8 cellular contexts compared by ENCODE assay signal in genomic region chr1:147890177-147890790, GRCh38. TPM values are rescaled to one million over a fixed set of nuclear protein-coding genes. Genes with fewer than 3 reads are reported as not detected.
DNase-seq lines count a peak whose midpoint lies in the region; ATAC-seq, FAIRE-seq and TF ChIP-seq lines count a peak whose summit lies in the region.

No MANE protein-coding gene starts in this region.

- no peak overlapping the region for H3K4me3 ChIP-seq in A549
- H3K4me3 ChIP-seq in SU-DHL-6 (ENCODE audit: insufficient read depth, low read length, poor library complexity, severe bottlenecking), result no peak overlapping the region
- H3K4me3 ChIP-seq in adipocyte (ENCODE audit: low read length), result no peak overlapping the region
- H3K4me3 ChIP-seq in hepatocyte, result no peak overlapping the region

- H4K20me1 ChIP-seq in SU-DHL-6 (ENCODE audit: low read depth, low read length) (no peaks in the 10 kb centered on the region), hepatocyte (ENCODE audit: insufficient read depth, poor library complexity, severe bottlenecking) (no peaks in the 10 kb centered on the region)

- FAIRE-seq in A549 (lab: Jason Lieb, UNC), result no peak

- ATAC-seq in A549, result peak; percentile 93 to 97

- POLR2A ChIA-PET in A549 (lab: Yijun Ruan, JAX), result no interaction called here

- no peaks in the 10 kb centered on the region for H3K4me1 ChIP-seq in A549
- no peaks in the 10 kb centered on the region for H3K4me1 ChIP-seq in adipocyte (ENCODE audit: control insufficient read depth, insufficient read depth, low read length)
- H3K4me1 ChIP-seq in hepatocyte (ENCODE audit: insufficient read depth), result peaks cover 7% of the 10 kb centered on the region

- no peak overlapping the region for H2AFZ ChIP-seq in SU-DHL-6 (ENCODE audit: low read depth, low read length, severe bottlenecking)
- H2AFZ ChIP-seq in hepatocyte, result no peak overlapping the region

- H3K9ac ChIP-seq in SU-DHL-6 (ENCODE audit: low read length) (no peak overlapping the region), adipocyte (ENCODE audit: low read length) (no peak overlapping the region)

- TF ChIP-seq RAD21 in A549 (conservative IDR thresholded peaks at IDR 0.05 in 1 of 2, IDR thresholded peaks at IDR 0.05 in 1 of 2), result peak; percentile 79 to 85

- DNase-seq in A549 (ENCODE audit: low read depth in 1 of 2, low spot score in 1 of 2) (peak; percentile 60 to 62), GM13976 (ENCODE audit: low spot score) (peak; percentile 55), adipocyte (ENCODE audit: low read depth) (peak; percentile 59), hepatocyte (ENCODE audit: low spot score) (peak; percentile 93), pons (ENCODE audit: low spot score) (no peak)
- DNase-seq in stimulated activated CD4-positive, alpha-beta T cell treated with anti-CD3 and anti-CD28 coated beads, Interleukin-12 subunit alpha, Interleukin-12 subunit beta, amount 100 ng/mL, for 48 hours (ENCODE audit: low read depth in 2 of 3, low spot score in 1 of 3), result peak; percentile 33 to 62 (median 54)

- H3K9me3 ChIP-seq in A549, result no peaks in the 10 kb centered on the region
- no peaks in the 10 kb centered on the region for H3K9me3 ChIP-seq in SU-DHL-6 (ENCODE audit: insufficient read depth, low read length)
- H3K9me3 ChIP-seq in adipocyte (ENCODE audit: control insufficient read depth, low read length), result no peaks in the 10 kb centered on the region
- no peaks in the 10 kb centered on the region for H3K9me3 ChIP-seq in hepatocyte (ENCODE audit: low read depth)

- H3K79me2 ChIP-seq in SU-DHL-6 (ENCODE audit: insufficient read depth, low read length), result no peaks in the 10 kb centered on the region
- H3K79me2 ChIP-seq in hepatocyte, result no peaks in the 10 kb centered on the region

- H3K36me3 ChIP-seq in SU-DHL-6 (ENCODE audit: low read length), result no peaks in the 10 kb centered on the region
- H3K36me3 ChIP-seq in adipocyte (ENCODE audit: control insufficient read depth, insufficient read depth, low read length, severe bottlenecking), result no peaks in the 10 kb centered on the region
- H3K36me3 ChIP-seq in hepatocyte (replicated peaks; ENCODE audit: insufficient read depth, low read depth), result no peaks in the 10 kb centered on the region

- H3K27me3 ChIP-seq in SU-DHL-6 (ENCODE audit: low read length), result no peaks in the 10 kb centered on the region
- H3K27me3 ChIP-seq in adipocyte (replicated peaks; ENCODE audit: control insufficient read depth, insufficient read depth, low read length), result peaks cover 11% of the 10 kb centered on the region
- H3K27me3 ChIP-seq in hepatocyte, result no peaks in the 10 kb centered on the region

- H3K4me2 ChIP-seq in A549 (peak overlapping the region; percentile 34; the same call in 1 of the 3 replicates), SU-DHL-6 (ENCODE audit: low read depth, low read length, poor library complexity, severe bottlenecking) (no peak overlapping the region), hepatocyte (no peak overlapping the region)

- no peak for TF ChIP-seq POLR2A in A549 (IDR thresholded peaks at IDR 0.05; ENCODE audit: low read length)

- no peak for TF ChIP-seq EP300 in A549 (IDR thresholded peaks at IDR 0.05)

- no peak overlapping the region for H3K27ac ChIP-seq in A549
- H3K27ac ChIP-seq in SU-DHL-6 (ENCODE audit: low read depth, low read length), result no peak overlapping the region
- H3K27ac ChIP-seq in hepatocyte, result no peak overlapping the region

- CTCF ChIA-PET in A549 (lab: Yijun Ruan, JAX), result interaction anchor here (0.6 to 4.4 kb wide), 9 partner anchors 123 to 403 kb away, joined by 3 to 41 read pairs (median 3); no protein-coding TSS in a partner anchor

- in situ Hi-C loops in GM13976 (cut with MboI; ENCODE audit: low sequenced_read_pairs, unreplicated experiment), result loop anchor here (25.0 kb wide), 1 partner anchor 378 kb away; no protein-coding TSS in a partner anchor

- no peaks in the 10 kb centered on the region for H3F3A ChIP-seq in SU-DHL-6 (ENCODE audit: insufficient read depth)

- peak; percentile 70 for TF ChIP-seq CTCF in A549 (IDR thresholded peaks at IDR 0.05)
- peak; percentile 86 for TF ChIP-seq CTCF in GM13976 (IDR thresholded peaks at IDR 0.05; ENCODE audit: borderline replicate concordance, control extremely low read depth, extremely low read depth, insufficient read depth, missing control alignments)
- peak; percentile 64 for TF ChIP-seq CTCF in LNCAP (IDR thresholded peaks at IDR 0.05)
- TF ChIP-seq CTCF in SU-DHL-6 (IDR thresholded peaks at IDR 0.05; ENCODE audit: insufficient read depth, low read length, poor library complexity, severe bottlenecking), result peak; percentile 76
- peak; percentile 91 for TF ChIP-seq CTCF in hepatocyte (IDR thresholded peaks at IDR 0.05; ENCODE audit: poor library complexity)

- H3K9me2 ChIP-seq in SU-DHL-6 (replicated peaks; ENCODE audit: insufficient read depth, low read length), result no peaks in the 10 kb centered on the region
- H3K9me2 ChIP-seq in hepatocyte (replicated peaks; ENCODE audit: insufficient read depth), result no peaks in the 10 kb centered on the region

- 8% methylated on average over 12 of the region's 12 CpGs for WGBS in A549 (ENCODE audit: missing lambda C conversion rate)
- 3% methylated on average over 12 of the region's 12 CpGs for WGBS in hepatocyte (ENCODE audit: low lambda C conversion rate, missing lambda C conversion rate)

TF ChIP-seq in A549, 52 proteins besides CTCF, POLR2A, EP300 and RAD21:
- peak; percentile 74; the same call in 2 of the 3 replicates for TF ChIP-seq SMC3 (IDR thresholded peaks at IDR 0.05)
- TF ChIP-seq, protein P1, sequence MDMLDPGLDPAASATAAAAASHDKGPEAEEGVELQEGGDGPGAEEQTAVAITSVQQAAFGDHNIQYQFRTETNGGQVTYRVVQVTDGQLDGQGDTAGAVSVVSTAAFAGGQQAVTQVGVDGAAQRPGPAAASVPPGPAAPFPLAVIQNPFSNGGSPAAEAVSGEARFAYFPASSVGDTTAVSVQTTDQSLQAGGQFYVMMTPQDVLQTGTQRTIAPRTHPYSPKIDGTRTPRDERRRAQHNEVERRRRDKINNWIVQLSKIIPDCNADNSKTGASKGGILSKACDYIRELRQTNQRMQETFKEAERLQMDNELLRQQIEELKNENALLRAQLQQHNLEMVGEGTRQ (IDR thresholded peaks at IDR 0.05), result no peak

RNA-seq across cellular contexts. Expression of gene GJA8, which starts 12.3 kb away (rescaled TPM):
- polyA plus RNA-seq in A549 (2011; rRNA removed) (not detected in 2 replicates), A549 (2017; fragmentation: RNase III; extraction: RNeasy Plus Mini Kit Qiagen cat#74134 plus additional on column Dnase treatment) (not detected in 3 replicates), hepatocyte (not detected in 2 replicates)
- polyA plus RNA-seq in A549 (2012; cell fraction: cytosol; rRNA removed), result not detected in 2 replicates
- polyA plus RNA-seq in A549 (2012; cell fraction: nucleus; rRNA removed), result not detected in 2 replicates
- polyA minus RNA-seq in A549 (2011; rRNA and poly(A)+ RNA removed), result not detected in 2 replicates
- not detected in 2 replicates for total RNA-seq in hepatocyte

RNA-seq across cellular contexts. Expression of gene GPR89B, which starts 37.9 kb away (rescaled TPM):
- polyA plus RNA-seq in A549 (2011; rRNA removed), result 14.2 and 17.4 TPM in 2 replicates
- 2.5 and 2.6 TPM in 2 replicates for polyA plus RNA-seq in A549 (2012; cell fraction: cytosol; rRNA removed)
- 5.2 and 8.6 TPM in 2 replicates for polyA plus RNA-seq in A549 (2012; cell fraction: nucleus; rRNA removed)
- polyA plus RNA-seq in A549 (2017; fragmentation: RNase III; extraction: RNeasy Plus Mini Kit Qiagen cat#74134 plus additional on column Dnase treatment), result 4.7 to 7.0 TPM (median 6.0 TPM) in 3 replicates
- 24.8 and 26.7 TPM in 2 replicates for polyA minus RNA-seq in A549 (2011; rRNA and poly(A)+ RNA removed)
- total RNA-seq in hepatocyte, result 27.1 and 32.4 TPM in 2 replicates
- 16.3 and 25.8 TPM in 2 replicates for polyA plus RNA-seq in hepatocyte
